ENCODE assay signal across 1 cellular context in genomic region chr10:43243071-43243933, GRCh38. TPM values are rescaled to one million over a fixed set of nuclear protein-coding genes. Genes with fewer than 3 reads are reported as not detected.
"Had no signal": no experiment of that assay in that cellular context is flagged by ENCODE, and none has a peak within 500 bp of the region (broad histone marks: within the 10 kb centered on the region; RNA-seq: fewer than 3 reads in every experiment).

No MANE protein-coding gene starts in this region.

RNA-seq across cellular contexts. Expression of gene RASGEF1A, which starts 23.6 kb away (rescaled TPM):
- total RNA-seq: thoracic aorta had no signal
